In the genomic region with DNA sequence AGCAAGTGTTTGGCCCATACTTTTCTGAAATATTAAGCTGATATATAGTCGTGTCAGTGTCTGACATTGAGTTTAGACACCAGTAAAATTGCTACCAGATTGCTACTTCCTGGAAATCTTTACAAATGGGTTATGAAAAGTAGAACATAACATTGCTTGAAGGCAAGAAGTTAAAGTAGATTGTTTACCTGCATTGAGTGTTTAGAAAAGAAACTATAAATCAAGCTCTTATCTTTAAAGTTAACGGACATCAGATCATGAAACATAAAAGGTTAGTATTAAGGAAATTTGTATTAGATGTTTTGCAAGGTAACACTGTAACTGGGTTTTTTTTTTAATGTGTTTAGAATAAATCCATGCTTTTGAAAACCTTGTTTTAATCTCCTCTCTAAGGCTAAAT, we compare ENCODE assay signal across 23 cellular contexts. TPM values are rescaled to one million over a fixed set of nuclear protein-coding genes. Genes with fewer than 3 reads are reported as not detected.
DNase-seq lines count a peak whose midpoint lies in the region; ATAC-seq, FAIRE-seq and TF ChIP-seq lines count a peak whose summit lies in the region.
"Had no signal": no experiment of that assay in that cellular context is flagged by ENCODE, and none has a peak within 500 bp of the region (broad histone marks: within the 10 kb centered on the region; RNA-seq: fewer than 3 reads in every experiment).

No MANE protein-coding gene starts in this region.

- no peaks in the 10 kb centered on the region for H3K36me3 Mint-ChIP-seq in activated CD8-positive, alpha-beta T cell treated with anti-CD3 and anti-CD28 coated beads, Interleukin-2, amount 10 ng/mL, durations not matched to agents 7 days and 5 days (ENCODE audit: low read depth)
- no peaks in the 10 kb centered on the region for H3K36me3 Mint-ChIP-seq in natural killer cell

- intact Hi-C loops in HepG2 (cut with micrococcal nuclease; ENCODE audit: unreplicated experiment) = no loop called here
- intact Hi-C loops in right lobe of liver (cut with DNase I) = no loop called here
- intact Hi-C loops in natural killer cell (cut with micrococcal nuclease) = no loop called here
- intact Hi-C loops in heart right ventricle (cut with DNase I) = loop anchor here in 3 of 10 donors (5.0 to 10.0 kb wide), 3 partner anchors 62 to 542 kb away; no protein-coding TSS in a partner anchor

- POLR2A ChIA-PET in HepG2 (lab: Yijun Ruan, JAX) = no interaction called here
- POLR2A ChIA-PET in activated CD8-positive, alpha-beta T cell treated with anti-CD3 and anti-CD28 coated beads, Interleukin-2, amount 10 ng/mL, durations not matched to agents 7 days and 5 days (lab: Charles Lee) = no interaction called here

- BruUV-seq in HepG2 (replicated peaks; lab: Mats Ljungman, UMichigan) = no TSS peak

- WGBS in HepG2 (ENCODE audit: low lambda C conversion rate) = 43% methylated on average over 2 of the region's 2 CpGs
- WGBS in right lobe of liver (ENCODE audit: insufficient coverage, low coverage, low lambda C conversion rate, missing lambda C conversion rate) = 59% methylated on average over 2 of the region's 2 CpGs
- WGBS in heart right ventricle, 2 donors = 63 to 64% methylated on average over 2 of the region's 2 CpGs

- ATAC-seq in HepG2 (no peak), right lobe of liver (no peak), natural killer cell (no peak), heart right ventricle (no peak)
- no peak for ATAC-seq in activated CD8-positive, alpha-beta T cell treated with anti-CD3 and anti-CD28 coated beads, Interleukin-2, amount 10 ng/mL, durations not matched to agents 7 days and 5 days
- ATAC-seq: A549 had no signal

- no peak overlapping the region for H3K9ac ChIP-seq in HepG2 (ENCODE audit: insufficient read depth, low read depth, low read length)
- H3K9ac ChIP-seq: BLaER1 treated with 17β-estradiol and CSF1 and Interleukin-3, amounts not matched to agents 10 nM and 100 nM had no signal

- TF ChIP-seq EP300 in HepG2 (IDR thresholded peaks at IDR 0.05; ENCODE audit: low read depth in 2 of 2, low read length in 2 of 2) (no peak), HepG2 (CRISPR knock-in tag; IDR thresholded peaks at IDR 0.05; ENCODE audit: borderline replicate concordance) (no peak)

- H3K4me1 ChIP-seq in HepG2 (ENCODE audit: insufficient read depth, low read length) (peaks cover 25% of the 10 kb centered on the region), right lobe of liver (no peaks in the 10 kb centered on the region), heart right ventricle (peaks cover 0 to 21% (median 11%) of the 10 kb centered on the region in 9 donors)
- H3K4me1 ChIP-seq: A549, SJSA1 had no signal

- CTCF ChIA-PET in HepG2 (lab: Yijun Ruan, JAX; ENCODE audit: low intra/inter-chr PET ratio, low total read pairs) = no interaction called here
- CTCF ChIA-PET in activated CD8-positive, alpha-beta T cell treated with anti-CD3 and anti-CD28 coated beads, Interleukin-2, amount 10 ng/mL, durations not matched to agents 7 days and 5 days (lab: Charles Lee) = interaction anchor here (1.2 to 10.3 kb wide), 3 partner anchors 14 to 104 kb away, joined by 3 to 170 read pairs (median 4); a partner anchor contains a TSS

- TF ChIP-seq RAD21 in HepG2 (CRISPR knock-in tag; IDR thresholded peaks at IDR 0.05) = no peak

- in situ Hi-C loops in HepG2 (cut with HindIII; ENCODE audit: extremely low pct_ligation_motif_present, low pct_unique_long_range_greater_than_20kb) = no loop called here

- no peak for FAIRE-seq in HepG2 (lab: Jason Lieb, UNC)
- FAIRE-seq: A549 had no signal

- no peak overlapping the region for H3K4me3 ChIP-seq in HepG2 (replicated peaks in 1 of 3; ENCODE audit: insufficient read depth in 1 of 3, low read depth in 2 of 3, low read length in 3 of 3)
- H3K4me3 ChIP-seq in right lobe of liver = no peak overlapping the region
- no peak overlapping the region for H3K4me3 ChIP-seq in heart right ventricle
- no peak overlapping the region for H3K4me3 ChIP-seq in WERI-Rb-1 (ENCODE audit: low read depth, low read length)
- H3K4me3 ChIP-seq: A549; BLaER1 treated with 17β-estradiol and CSF1 and Interleukin-3, amounts not matched to agents 10 nM and 100 nM; HAP-1; SJSA1 had no signal

- TF ChIP-seq CTCF in HepG2 (CRISPR knock-in tag; IDR thresholded peaks at IDR 0.05) = no peak
- no peak for TF ChIP-seq CTCF in right lobe of liver (IDR thresholded peaks at IDR 0.05)
- no peak for TF ChIP-seq CTCF in natural killer cell (IDR thresholded peaks at IDR 0.05)
- TF ChIP-seq CTCF in heart right ventricle (IDR thresholded peaks at IDR 0.05) = no peak
- TF ChIP-seq CTCF in WERI-Rb-1 (IDR thresholded peaks at IDR 0.05; ENCODE audit: low read depth, low read length) = no peak

- TF ChIP-seq POLR2A in HepG2 (IDR thresholded peaks at IDR 0.05; ENCODE audit: insufficient read depth in 1 of 2, low read depth in 2 of 2, low read length in 2 of 2) = no peak
- TF ChIP-seq POLR2A in right lobe of liver (IDR thresholded peaks at IDR 0.05) = no peak

- no peaks in the 10 kb centered on the region for H3K27me3 Mint-ChIP-seq in activated CD8-positive, alpha-beta T cell treated with anti-CD3 and anti-CD28 coated beads, Interleukin-2, amount 10 ng/mL, durations not matched to agents 7 days and 5 days (ENCODE audit: low read depth)
- no peaks in the 10 kb centered on the region for H3K27me3 Mint-ChIP-seq in natural killer cell (ENCODE audit: low read depth in 2 of 2)

- H4K20me1 ChIP-seq in HepG2 (ENCODE audit: insufficient read depth, low read length) = no peaks in the 10 kb centered on the region

- peak overlapping the region; percentile 1 for H3K27ac Mint-ChIP-seq in activated CD8-positive, alpha-beta T cell treated with anti-CD3 and anti-CD28 coated beads, Interleukin-2, amount 10 ng/mL, durations not matched to agents 7 days and 5 days
- H3K27ac Mint-ChIP-seq in natural killer cell = peak overlapping the region; percentile 83 to 98
- H3K27ac Mint-ChIP-seq: CD4-positive, alpha-beta memory T cell had no signal

- H2AFZ ChIP-seq in HepG2 (ENCODE audit: low read length) = peak overlapping the region; percentile 42

- H3K4me3 Mint-ChIP-seq in activated CD8-positive, alpha-beta T cell treated with anti-CD3 and anti-CD28 coated beads, Interleukin-2, amount 10 ng/mL, durations not matched to agents 7 days and 5 days = no peak overlapping the region
- H3K4me3 Mint-ChIP-seq in natural killer cell = peak overlapping the region; percentile 17
- H3K4me3 Mint-ChIP-seq: CD4-positive, alpha-beta memory T cell; HFFc6 had no signal

- H3K9me3 Mint-ChIP-seq in activated CD8-positive, alpha-beta T cell treated with anti-CD3 and anti-CD28 coated beads, Interleukin-2, amount 10 ng/mL, durations not matched to agents 7 days and 5 days (ENCODE audit: insufficient read depth) = no peaks in the 10 kb centered on the region
- H3K9me3 Mint-ChIP-seq in natural killer cell = no peaks in the 10 kb centered on the region
- H3K9me3 Mint-ChIP-seq: CD4-positive, alpha-beta memory T cell had no signal

- H3K27me3 ChIP-seq in HepG2 (ENCODE audit: control insufficient read depth in 1 of 2, insufficient read depth in 2 of 2, low read length in 2 of 2) (no peaks in the 10 kb centered on the region), right lobe of liver (no peaks in the 10 kb centered on the region), heart right ventricle (peaks cover 0 to 81% (median 0%) of the 10 kb centered on the region in 7 donors), WERI-Rb-1 (ENCODE audit: insufficient read depth, low read depth, severe bottlenecking) (no peaks in the 10 kb centered on the region)
- H3K27me3 ChIP-seq: SJSA1 had no signal

- H3K36me3 ChIP-seq in HepG2 (replicated peaks in 1 of 2; ENCODE audit: control insufficient read depth in 1 of 2, insufficient read depth in 2 of 2, low read length in 2 of 2) = no peaks in the 10 kb centered on the region
- no peaks in the 10 kb centered on the region for H3K36me3 ChIP-seq in right lobe of liver
- no peaks in the 10 kb centered on the region for H3K36me3 ChIP-seq in heart right ventricle
- H3K36me3 ChIP-seq in WERI-Rb-1 = no peaks in the 10 kb centered on the region
- H3K36me3 ChIP-seq: BLaER1 treated with 17β-estradiol and CSF1 and Interleukin-3, amounts not matched to agents 10 nM and 100 nM; HAP-1 had no signal

- H3K79me2 ChIP-seq in HepG2 (ENCODE audit: insufficient read depth, low read length) = no peaks in the 10 kb centered on the region

- no peaks in the 10 kb centered on the region for H3K9me3 ChIP-seq in HepG2 (ENCODE audit: low read length)
- no peaks in the 10 kb centered on the region for H3K9me3 ChIP-seq in right lobe of liver
- no peaks in the 10 kb centered on the region for H3K9me3 ChIP-seq in heart right ventricle
- no peaks in the 10 kb centered on the region for H3K9me3 ChIP-seq in WERI-Rb-1 (ENCODE audit: severe bottlenecking)
- H3K9me3 ChIP-seq: A549; BLaER1 treated with 17β-estradiol and CSF1 and Interleukin-3, amounts not matched to agents 10 nM and 100 nM; HAP-1; SJSA1 had no signal

- H3K27ac ChIP-seq in HepG2 (ENCODE audit: extremely low read length, insufficient read depth, low read length) (no peak overlapping the region), right lobe of liver (no peak overlapping the region), heart right ventricle (no peak overlapping the region), WERI-Rb-1 (no peak overlapping the region)
- H3K27ac ChIP-seq: A549, SJSA1 had no signal

- peaks cover 48% of the 10 kb centered on the region for H3K4me1 Mint-ChIP-seq in activated CD8-positive, alpha-beta T cell treated with anti-CD3 and anti-CD28 coated beads, Interleukin-2, amount 10 ng/mL, durations not matched to agents 7 days and 5 days (ENCODE audit: low read depth)
- H3K4me1 Mint-ChIP-seq in natural killer cell = peaks cover 43 to 44% of the 10 kb centered on the region in 2 donors

- DNase-seq in HepG2 (ENCODE audit: low spot score) (no peak), right lobe of liver (no peak), natural killer cell (no peak), NCI-H446 treated with DMSO at 0.1 percent for 48 hours (lab: John Stamatoyannopoulos, UW) (no peak), heart right ventricle (no peak), WERI-Rb-1 (no peak)
- no peak for DNase-seq in activated CD8-positive, alpha-beta T cell treated with anti-CD3 and anti-CD28 coated beads, Interleukin-2, amount 10 ng/mL, durations not matched to agents 7 days and 5 days
- DNase-seq: AML-193; CD4-positive, alpha-beta memory T cell; COR-L47; DMS79 treated with DMSO at 0.1 percent for 48 hours; GOT3; HFFc6; KG1; MM.1S; NCI-H2029; NCI-H526 treated with DMSO at 0.1 percent for 48 hours; Right ventricle myocardium superior; RPMI8226 had no signal

- peak overlapping the region; percentile 55; the same call in 1 of the 2 replicates for H3K4me2 ChIP-seq in HepG2 (ENCODE audit: low read depth, low read length)
- H3K4me2 ChIP-seq: A549 had no signal

RNA-seq across cellular contexts. Expression of a gene that starts 4.8 kb away (rescaled TPM):
- total RNA-seq in HepG2 (2016; rRNA removed; fragmentation: Illumina TruSeq; extraction: Trizol) (70.8 and 105 TPM in 2 replicates), right lobe of liver (10 to 100 TPM; 30.6 to 79.8 (median 43.2) TPM), natural killer cell (100 to 1,000 TPM in 1 of 3 donors, 10 to 100 TPM in 2; 70.2 to 101 (median 76.2) TPM), heart right ventricle (10 to 100 TPM; 17.4 to 31.5 (median 22.6) TPM)
- total RNA-seq in HepG2 (2016; cell fraction: cytosol; rRNA removed; fragmentation: Illumina TruSeq; extraction: Trizol; ENCODE audit: low read depth) = 15.8 and 18.2 TPM in 2 replicates
- total RNA-seq in HepG2 (2016; cell fraction: insoluble cytoplasmic fraction; rRNA removed; fragmentation: Illumina TruSeq; extraction: Trizol) = 69.2 and 96.9 TPM in 2 replicates
- total RNA-seq in HepG2 (2016; cell fraction: membrane; rRNA removed; fragmentation: Illumina TruSeq; extraction: Trizol) = 80.5 and 89.8 TPM in 2 replicates
- 32.4 and 40.0 TPM in 2 replicates for total RNA-seq in HepG2 (2016; cell fraction: nucleus; rRNA removed; fragmentation: Illumina TruSeq; extraction: Trizol)
- polyA plus RNA-seq in HepG2 (2011; rRNA removed) (13.6 and 17.2 TPM in 2 replicates), heart right ventricle (10 to 100 TPM; 10.3 to 13.4 TPM)
- 20.0 and 23.3 TPM in 2 replicates for polyA plus RNA-seq in HepG2 (2011; cell fraction: cytosol; rRNA removed)
- 12.0 and 12.1 TPM in 2 replicates for polyA plus RNA-seq in HepG2 (2011; cell fraction: nucleus; rRNA removed)
- 38.9 and 45.8 TPM in 2 replicates for polyA plus RNA-seq in HepG2 (2012)
- polyA plus RNA-seq in HepG2 (2016; cell fraction: cytosol; fragmentation: Illumina TruSeq; extraction: Trizol; ENCODE audit: low read depth) = 10.0 and 10.4 TPM in 2 replicates
- 69.0 and 76.0 TPM in 2 replicates for polyA plus RNA-seq in HepG2 (2016; cell fraction: insoluble cytoplasmic fraction; fragmentation: Illumina TruSeq; extraction: Trizol; ENCODE audit: low read depth)
- 33.4 and 35.7 TPM in 2 replicates for polyA plus RNA-seq in HepG2 (2016; cell fraction: membrane; fragmentation: Illumina TruSeq; extraction: Trizol; ENCODE audit: low read depth)
- polyA plus RNA-seq in HepG2 (2016; cell fraction: nucleus; fragmentation: Illumina TruSeq; extraction: Trizol; ENCODE audit: insufficient read depth, low read depth) = 27.3 and 29.1 TPM in 2 replicates
- polyA minus RNA-seq in HepG2 (2011; rRNA and poly(A)+ RNA removed; ENCODE audit: low replicate concordance) = 35.4 and 58.6 TPM in 2 replicates
- polyA minus RNA-seq in HepG2 (2011; cell fraction: cytosol; rRNA and poly(A)+ RNA removed) = 29.1 and 33.4 TPM in 2 replicates
- 16.5 and 22.1 TPM in 2 replicates for polyA minus RNA-seq in HepG2 (2011; cell fraction: nucleus; rRNA and poly(A)+ RNA removed)
- 10 to 100 TPM; 22.6 to 22.8 TPM for total RNA-seq in activated CD8-positive, alpha-beta T cell treated with anti-CD3 and anti-CD28 coated beads, Interleukin-2, amount 10 ng/mL, durations not matched to agents 7 days and 5 days
